Comparison of ENCODE assay signal across 15 cellular contexts in genomic region chrX:95056901-95057300, GRCh38.
DNase-seq lines count a peak whose midpoint lies in the region; ATAC-seq and TF ChIP-seq lines count a peak whose summit lies in the region.
"Had no signal": no experiment of that assay in that cellular context is flagged by ENCODE, and none has a peak within 500 bp of the region (broad histone marks: within the 10 kb centered on the region; RNA-seq: fewer than 3 reads in every experiment).

No MANE protein-coding gene starts in this region.

- no peak overlapping the region for H3K4me2 ChIP-seq in fibroblast of lung (ENCODE audit: extremely low read depth, insufficient read depth, low read length)
- H3K4me2 ChIP-seq in neuronal stem cell (ENCODE audit: insufficient read depth, low read length, poor library complexity, severe bottlenecking): no peak overlapping the region

- peak; percentile 18 for DNase-seq in H4 (ENCODE audit: low spot score)
- peak; percentile 22 for DNase-seq in RPMI8226
- DNase-seq in fibroblast of lung (ENCODE audit: low read depth in 2 of 2): peak; percentile 9 to 37
- DNase-seq in nephron progenitor cell: no peak
- no peak for DNase-seq in neuronal stem cell (ENCODE audit: low spot score)
- DNase-seq in cerebellar nuclear complex (lab: John Stamatoyannopoulos, UW): no peak
- DNase-seq: activated T-cell treated with anti-CD3 and anti-CD28 coated beads, Interleukin-2, amount 50 U/mL, for 1 hour; C1 segment of cervical spinal cord; foreskin melanocyte; kidney glomerular epithelial cell; natural killer cell; NCI-H2081 treated with DMSO at 0.1 percent for 48 hours; stimulated activated CD4-positive, alpha-beta T cell treated with anti-CD3 and anti-CD28 coated beads, Interleukin-12 subunit alpha, Interleukin-12 subunit beta, amount 100 ng/mL, for 4 hours had no signal

- H3K4ac ChIP-seq in neuronal stem cell (ENCODE audit: low read length): no peak overlapping the region

- no peak overlapping the region for H2BK15ac ChIP-seq in neuronal stem cell (ENCODE audit: low read length)

- H3K18ac ChIP-seq in neuronal stem cell (ENCODE audit: low read length): no peak overlapping the region

- H3K36me3 ChIP-seq in fibroblast of lung (ENCODE audit: control insufficient read depth, insufficient read depth, low read length) (no peaks in the 10 kb centered on the region), neuronal stem cell (replicated peaks in 1 of 2; ENCODE audit: control insufficient read depth in 2 of 2, insufficient read depth in 2 of 2, low read length in 2 of 2) (no peaks in the 10 kb centered on the region)

- H3K9ac ChIP-seq in fibroblast of lung (ENCODE audit: insufficient read depth, low read length) (no peak overlapping the region), neuronal stem cell (ENCODE audit: low read depth, low read length, poor library complexity) (no peak overlapping the region)

- no peak overlapping the region for H2BK5ac ChIP-seq in neuronal stem cell (ENCODE audit: low read length)

- H3K9me3 ChIP-seq in fibroblast of lung (ENCODE audit: control insufficient read depth, insufficient read depth, low read depth, low read length): no peaks in the 10 kb centered on the region
- H3K9me3 ChIP-seq in neuronal stem cell (replicated peaks in 1 of 2; ENCODE audit: control insufficient read depth in 2 of 2, insufficient read depth in 1 of 2, low read depth in 1 of 2, low read length in 2 of 2): no peaks in the 10 kb centered on the region

- no peaks in the 10 kb centered on the region for H3K36me3 Mint-ChIP-seq in nephron progenitor cell (ENCODE audit: low read depth)
- H3K36me3 Mint-ChIP-seq: natural killer cell had no signal

- no peak overlapping the region for H2BK120ac ChIP-seq in neuronal stem cell (ENCODE audit: low read depth, low read length)

- H3K79me2 ChIP-seq in fibroblast of lung (ENCODE audit: control insufficient read depth, insufficient read depth, low read length): no peaks in the 10 kb centered on the region

- H2AFZ ChIP-seq in fibroblast of lung (ENCODE audit: low read length): no peak overlapping the region
- H2AFZ ChIP-seq in neuronal stem cell (ENCODE audit: low read length): no peak overlapping the region

- no peaks in the 10 kb centered on the region for H4K20me1 ChIP-seq in fibroblast of lung (ENCODE audit: control insufficient read depth, extremely low read depth, insufficient read depth, low read length)

- no peak overlapping the region for H2BK12ac ChIP-seq in neuronal stem cell (ENCODE audit: low read length)

- H3K27ac Mint-ChIP-seq in nephron progenitor cell: no peak overlapping the region
- H3K27ac Mint-ChIP-seq: natural killer cell had no signal

- no peak overlapping the region for H3K14ac ChIP-seq in neuronal stem cell (ENCODE audit: low read length)

- H3K27me3 Mint-ChIP-seq in nephron progenitor cell (ENCODE audit: low read depth, poor library complexity): no peaks in the 10 kb centered on the region

- ATAC-seq in HG03135 (IDR thresholded peaks at IDR 0.05; ENCODE audit: unreplicated experiment): no peak
- ATAC-seq: natural killer cell had no signal

- H3K4me3 Mint-ChIP-seq in nephron progenitor cell: no peak overlapping the region
- H3K4me3 Mint-ChIP-seq: natural killer cell had no signal

- H3K79me1 ChIP-seq in neuronal stem cell (ENCODE audit: low read depth, low read length): no peaks in the 10 kb centered on the region

- H4K91ac ChIP-seq in neuronal stem cell (ENCODE audit: low read depth, low read length, poor library complexity): no peak overlapping the region

- H3K4me1 ChIP-seq in fibroblast of lung (ENCODE audit: control insufficient read depth, extremely low read depth, insufficient read depth, low read length) (no peaks in the 10 kb centered on the region), neuronal stem cell (ENCODE audit: control insufficient read depth in 2 of 2, insufficient read depth in 1 of 2, low read depth in 1 of 2, low read length in 2 of 2) (no peaks in the 10 kb centered on the region)

- no peak overlapping the region for H2AK5ac ChIP-seq in neuronal stem cell (ENCODE audit: low read depth, low read length)

- no peak overlapping the region for H3K23ac ChIP-seq in neuronal stem cell (ENCODE audit: low read depth, low read length, poor library complexity)

- TF ChIP-seq CTCF in 22Rv1 (IDR thresholded peaks at IDR 0.05) (peak; percentile 8; the same call in 1 of the 2 replicates), fibroblast of lung (conservative IDR thresholded peaks at IDR 0.05 in 1 of 2, IDR thresholded peaks at IDR 0.05 in 1 of 2; ENCODE audit: low read depth in 1 of 2, low read length in 2 of 2) (no peak), nephron progenitor cell (IDR thresholded peaks at IDR 0.05) (no peak)

- no peak overlapping the region for H4K8ac ChIP-seq in neuronal stem cell (ENCODE audit: low read depth, low read length)

- H3K4me3 ChIP-seq in fibroblast of lung (replicated peaks in 1 of 4; ENCODE audit: control extremely low read depth in 1 of 4, insufficient read depth in 1 of 4, low read depth in 3 of 4, low read length in 4 of 4): no peak overlapping the region
- no peak overlapping the region for H3K4me3 ChIP-seq in neuronal stem cell (ENCODE audit: low read length in 2 of 2)

- H3K27me3 ChIP-seq in fibroblast of lung (ENCODE audit: control insufficient read depth, insufficient read depth, low read length) (no peaks in the 10 kb centered on the region), neuronal stem cell (ENCODE audit: control insufficient read depth in 3 of 3, insufficient read depth in 3 of 3, low read depth in 1 of 3, low read length in 3 of 3) (no peaks in the 10 kb centered on the region)

- H3K9me3 Mint-ChIP-seq in nephron progenitor cell: no peaks in the 10 kb centered on the region

- H3K27ac ChIP-seq in 22Rv1 (no peak overlapping the region), fibroblast of lung (ENCODE audit: insufficient read depth, low read length) (no peak overlapping the region), neuronal stem cell (replicated peaks; ENCODE audit: low read length) (no peak overlapping the region)

- H3K4me1 Mint-ChIP-seq in nephron progenitor cell: no peaks in the 10 kb centered on the region
- H3K4me1 Mint-ChIP-seq: natural killer cell had no signal

- WGBS in neuronal stem cell (ENCODE audit: extremely low coverage in 2 of 2, insufficient read length in 2 of 2, insufficient replicate concordance in 1 of 2), 2 donors: no CpG with 5 or more reads among the region's 4 CpGs

Comparison
In these comparisons a context has a peak if more than half of its experiments do, and no peak if none do; other contexts are left out.
1. DNase-seq: peak in H4 (single experiment), RPMI8226 (single experiment) and fibroblast of lung (2 of 2); none in nephron progenitor cell (single experiment), neuronal stem cell (single experiment) and cerebellar nuclear complex (0 of 2).